3 cellular contexts compared by ENCODE assay signal in genomic region chr1:209072481-209072880, GRCh38.
TF ChIP-seq lines count a peak whose summit lies in the region.

No MANE protein-coding gene starts in this region.

TF ChIP-seq in SK-N-SH treated with all-trans-retinoic acid at 6 μM for 48 hours, 23 proteins besides CTCF, POLR2A, EP300 and RAD21 (continued from another document):
- TF ChIP-seq ZC3H10 (CRISPR knock-in tag; IDR thresholded peaks at IDR 0.05) (no peak), POU6F1 (CRISPR knock-in tag; IDR thresholded peaks at IDR 0.05; ENCODE audit: borderline replicate concordance, low read depth) (no peak), TSHZ2 (CRISPR knock-in tag; IDR thresholded peaks at IDR 0.05) (no peak), TOX (CRISPR knock-in tag; IDR thresholded peaks at IDR 0.05; ENCODE audit: borderline replicate concordance) (no peak), PPARA (CRISPR knock-in tag; IDR thresholded peaks at IDR 0.05; ENCODE audit: borderline replicate concordance) (no peak), ZFP3 (CRISPR knock-in tag; IDR thresholded peaks at IDR 0.05) (no peak), TCF4 (CRISPR knock-in tag; IDR thresholded peaks at IDR 0.05; ENCODE audit: borderline replicate concordance) (no peak), ZFP30 (CRISPR knock-in tag; IDR thresholded peaks at IDR 0.05) (no peak), ZNF565 (CRISPR knock-in tag; conservative IDR thresholded peaks at IDR 0.05; ENCODE audit: low read depth) (no peak), ZNF70 (CRISPR knock-in tag; IDR thresholded peaks at IDR 0.05) (no peak), CSDC2 (CRISPR knock-in tag; IDR thresholded peaks at IDR 0.05) (no peak), SNAI2 (CRISPR knock-in tag; IDR thresholded peaks at IDR 0.05) (no peak), ESRRG (CRISPR knock-in tag; IDR thresholded peaks at IDR 0.05) (no peak), GLIS3 (CRISPR knock-in tag; IDR thresholded peaks at IDR 0.05) (no peak), CSRNP3 (CRISPR knock-in tag; IDR thresholded peaks at IDR 0.05) (no peak)
TF ChIP-seq in SK-N-SH treated with all-trans-retinoic acid at 6 μM for 48 hours: peak in this region for 0.

TF ChIP-seq in SK-N-SH, 30 proteins besides CTCF, POLR2A, EP300 and RAD21 (continued from another document):
- no peak for TF ChIP-seq PBX3 (IDR thresholded peaks at IDR 0.05)
- TF ChIP-seq SIN3A (IDR thresholded peaks at IDR 0.05; ENCODE audit: borderline replicate concordance, low read depth, low read length) = no peak
- no peak for TF ChIP-seq EZH2phosphoT487 (IDR thresholded peaks at IDR 0.05; ENCODE audit: borderline replicate concordance, low read depth)
- no peak for TF ChIP-seq USF1 (IDR thresholded peaks at IDR 0.05; ENCODE audit: borderline replicate concordance, low read depth)
- TF ChIP-seq ZBTB33 (IDR thresholded peaks at IDR 0.05; ENCODE audit: borderline replicate concordance, low read depth) = no peak
- TF ChIP-seq MXI1 (IDR thresholded peaks at IDR 0.05; ENCODE audit: low read depth, low read length) = no peak
- TF ChIP-seq NFIC (IDR thresholded peaks at IDR 0.05; ENCODE audit: borderline replicate concordance) = no peak
- TF ChIP-seq MAX (IDR thresholded peaks at IDR 0.05; ENCODE audit: low read depth) = no peak
- no peak for TF ChIP-seq FOXJ3 (CRISPR knock-in tag; IDR thresholded peaks at IDR 0.05)
- TF ChIP-seq CHD2 (IDR thresholded peaks at IDR 0.05; ENCODE audit: low read length, partially characterized antibody) = no peak
- no peak for TF ChIP-seq FOSL2 (IDR thresholded peaks at IDR 0.05; ENCODE audit: borderline replicate concordance, low read depth)
- no peak for TF ChIP-seq YY1 (IDR thresholded peaks at IDR 0.05; ENCODE audit: low read depth)
TF ChIP-seq in SK-N-SH: peak in this region for 0.

TF ChIP-seq in H1, 55 proteins besides CTCF, POLR2A, EP300 and RAD21 (continued from another document):
- no peak for TF ChIP-seq USF2 (IDR thresholded peaks at IDR 0.05; ENCODE audit: low read length)
